8 cellular contexts compared by ENCODE assay signal in the genomic region with DNA sequence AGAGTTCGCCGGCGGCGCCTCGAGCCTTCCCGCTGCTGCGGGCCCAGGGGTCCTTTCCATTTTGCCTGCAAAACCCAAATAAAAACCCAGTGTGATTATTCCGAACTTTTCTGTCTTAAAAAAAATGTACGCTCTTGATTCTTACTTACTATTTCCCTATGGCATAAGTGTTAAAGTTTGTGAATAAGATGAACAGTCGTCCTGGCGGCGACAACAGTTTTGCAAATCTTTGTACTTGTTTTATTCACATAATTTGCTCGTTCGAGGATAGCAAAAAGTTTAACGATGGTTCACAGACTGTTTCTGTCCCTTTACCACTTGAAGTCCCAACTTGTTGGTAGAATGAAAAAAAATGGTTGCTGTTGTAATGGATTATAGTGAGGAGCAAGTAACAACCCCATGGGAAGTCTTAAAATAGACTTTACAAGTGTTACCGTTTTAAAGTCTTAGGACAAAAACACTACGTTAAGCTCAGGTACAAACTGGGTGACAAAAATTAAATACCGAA. TPM values are rescaled to one million over a fixed set of nuclear protein-coding genes. Genes with fewer than 3 reads are reported as not detected.
DNase-seq lines count a peak whose midpoint lies in the region; ATAC-seq, FAIRE-seq and TF ChIP-seq lines count a peak whose summit lies in the region.

No MANE protein-coding gene starts in this region.

- no peak for ATAC-seq in GM23338
- ATAC-seq in GM18858 (IDR thresholded peaks at IDR 0.05; ENCODE audit: unreplicated experiment): no peak
- ATAC-seq in HG03097 (IDR thresholded peaks at IDR 0.05; ENCODE audit: low FRiP score, unreplicated experiment): no peak

- H4K20me1 ChIP-seq in GM23338 (replicated peaks; ENCODE audit: insufficient read depth): no peaks in the 10 kb centered on the region; the same call in 1 of the 2 replicates

- peak overlapping the region; percentile 99 for H3K27ac Mint-ChIP-seq in GM23338
- H3K27ac Mint-ChIP-seq in activated CD4-positive, alpha-beta memory T cell treated with anti-CD3 and anti-CD28 coated beads for 36 hours: peak overlapping the region; percentile 99

- CTCF ChIA-PET in activated CD4-positive, alpha-beta memory T cell treated with anti-CD3 and anti-CD28 coated beads for 36 hours (lab: Charles Lee): no interaction called here

- peak overlapping the region; percentile 91 for H3K4me2 ChIP-seq in GM23338

- POLR2A ChIA-PET in activated CD4-positive, alpha-beta memory T cell treated with anti-CD3 and anti-CD28 coated beads for 36 hours (lab: Charles Lee): no interaction called here

- no peaks in the 10 kb centered on the region for H3K27me3 ChIP-seq in GM23338 (ENCODE audit: insufficient read depth)
- H3K27me3 ChIP-seq in right atrium auricular region: no peaks in the 10 kb centered on the region
- no peaks in the 10 kb centered on the region for H3K27me3 ChIP-seq in small intestine (ENCODE audit: control insufficient read depth in 2 of 2, insufficient read depth in 2 of 2, low read length in 2 of 2)

- H3K9me3 Mint-ChIP-seq in GM23338: no peaks in the 10 kb centered on the region
- no peaks in the 10 kb centered on the region for H3K9me3 Mint-ChIP-seq in activated CD4-positive, alpha-beta memory T cell treated with anti-CD3 and anti-CD28 coated beads for 36 hours

- no peaks in the 10 kb centered on the region for H3K9me2 ChIP-seq in GM23338 (ENCODE audit: insufficient read depth)

- FAIRE-seq in small intestine (lab: Jason Lieb, UNC): no peak

- no peaks in the 10 kb centered on the region for H3K4me1 ChIP-seq in GM23338 (ENCODE audit: insufficient read depth)
- peaks cover 0 to 25% of the 10 kb centered on the region in 2 donors for H3K4me1 ChIP-seq in right atrium auricular region
- peaks cover 0 to 4% of the 10 kb centered on the region in 2 donors for H3K4me1 ChIP-seq in small intestine (ENCODE audit: control insufficient read depth in 2 of 2, insufficient read depth in 1 of 2, low read depth in 1 of 2, low read length in 1 of 2)

- peaks cover 42% of the 10 kb centered on the region for H3K36me3 Mint-ChIP-seq in GM23338 (ENCODE audit: low read depth)
- peaks cover 24% of the 10 kb centered on the region for H3K36me3 Mint-ChIP-seq in activated CD4-positive, alpha-beta memory T cell treated with anti-CD3 and anti-CD28 coated beads for 36 hours

- H3K27me3 Mint-ChIP-seq in GM23338 (ENCODE audit: insufficient read depth, low read depth, poor library complexity): no peaks in the 10 kb centered on the region
- peaks cover 2% of the 10 kb centered on the region for H3K27me3 Mint-ChIP-seq in activated CD4-positive, alpha-beta memory T cell treated with anti-CD3 and anti-CD28 coated beads for 36 hours

- peaks cover 36% of the 10 kb centered on the region for H3K79me2 ChIP-seq in GM23338 (replicated peaks; ENCODE audit: insufficient read depth)

- no peaks in the 10 kb centered on the region for H3K9me3 ChIP-seq in right atrium auricular region
- no peaks in the 10 kb centered on the region for H3K9me3 ChIP-seq in small intestine (ENCODE audit: control insufficient read depth, low read depth)

- H3K4me3 Mint-ChIP-seq in GM23338: peak overlapping the region; percentile 95
- H3K4me3 Mint-ChIP-seq in activated CD4-positive, alpha-beta memory T cell treated with anti-CD3 and anti-CD28 coated beads for 36 hours: peak overlapping the region; percentile 98

- peaks cover 8% of the 10 kb centered on the region for H3K4me1 Mint-ChIP-seq in GM23338
- H3K4me1 Mint-ChIP-seq in activated CD4-positive, alpha-beta memory T cell treated with anti-CD3 and anti-CD28 coated beads for 36 hours (ENCODE audit: low read depth): peaks cover 36% of the 10 kb centered on the region

- H3F3A ChIP-seq in GM23338 (replicated peaks; ENCODE audit: low read depth): no peaks in the 10 kb centered on the region

- TF ChIP-seq CTCF in 22Rv1 (IDR thresholded peaks at IDR 0.05) (no peak), GM23338 (conservative IDR thresholded peaks at IDR 0.05; ENCODE audit: low read depth in 2 of 2) (no peak), right atrium auricular region (IDR thresholded peaks at IDR 0.05) (no peak)

- peak overlapping the region; percentile 83 for H3K4me3 ChIP-seq in GM23338
- H3K4me3 ChIP-seq in right atrium auricular region: peak overlapping the region; percentile 71 to 82
- peak overlapping the region; percentile 88 to 99 for H3K4me3 ChIP-seq in small intestine (ENCODE audit: low read depth in 1 of 2, low read length in 2 of 2)

- peak overlapping the region; percentile 53; the same call in 1 of the 2 replicates for H2AFZ ChIP-seq in GM23338

- DNase-seq in GM23338 (ENCODE audit: low spot score) (no peak), right atrium auricular region (ENCODE audit: low spot score) (no peak), small intestine (no peak), NCI-H2107 (lab: John Stamatoyannopoulos, UW) (no peak)
- no peak for DNase-seq in activated CD4-positive, alpha-beta memory T cell treated with anti-CD3 and anti-CD28 coated beads for 36 hours

- WGBS in small intestine, 3 donors: 1% methylated on average over 18 of the region's 18 CpGs

- H3K27ac ChIP-seq in 22Rv1 (peak overlapping the region; percentile 87), GM23338 (ENCODE audit: low read depth) (peak overlapping the region; percentile 62; the same call in 1 of the 2 replicates), right atrium auricular region (peak overlapping the region; percentile 87 to 91), small intestine (ENCODE audit: low read depth in 1 of 2, low read length in 1 of 2) (peak overlapping the region; percentile 92 to 96)

- intact Hi-C loops in activated CD4-positive, alpha-beta memory T cell treated with anti-CD3 and anti-CD28 coated beads for 36 hours (cut with micrococcal nuclease): loop anchor here (1.0 to 10.0 kb wide), 3 partner anchors 12 to 1320 kb away; a partner anchor contains a TSS

- H3K36me3 ChIP-seq in GM23338 (ENCODE audit: insufficient read depth) (peaks cover 17% of the 10 kb centered on the region), right atrium auricular region (peaks cover 22% of the 10 kb centered on the region), small intestine (ENCODE audit: control insufficient read depth in 2 of 2, insufficient read depth in 2 of 2, low read length in 2 of 2) (no peaks in the 10 kb centered on the region)

TF ChIP-seq in GM23338, 12 proteins besides CTCF, POLR2A, EP300 and RAD21 (continues in another document):
- TF ChIP-seq POLR2AphosphoS5 (IDR thresholded peaks at IDR 0.05; ENCODE audit: low read depth) (no peak), JUNB (IDR thresholded peaks at IDR 0.05; ENCODE audit: unreplicated experiment) (no peak), NANOG (IDR thresholded peaks at IDR 0.05; ENCODE audit: borderline replicate concordance) (no peak), EZH2phosphoT487 (IDR thresholded peaks at IDR 0.05; ENCODE audit: unreplicated experiment) (no peak), ZNF331 (CRISPR knock-in tag; IDR thresholded peaks at IDR 0.05; ENCODE audit: low read depth) (no peak), STAT1 (IDR thresholded peaks at IDR 0.05; ENCODE audit: unreplicated experiment) (no peak), EZH2 (IDR thresholded peaks at IDR 0.05; ENCODE audit: low read depth, unreplicated experiment) (no peak), ZNF114 (CRISPR knock-in tag; IDR thresholded peaks at IDR 0.05) (no peak)
- TF ChIP-seq, protein P1, sequence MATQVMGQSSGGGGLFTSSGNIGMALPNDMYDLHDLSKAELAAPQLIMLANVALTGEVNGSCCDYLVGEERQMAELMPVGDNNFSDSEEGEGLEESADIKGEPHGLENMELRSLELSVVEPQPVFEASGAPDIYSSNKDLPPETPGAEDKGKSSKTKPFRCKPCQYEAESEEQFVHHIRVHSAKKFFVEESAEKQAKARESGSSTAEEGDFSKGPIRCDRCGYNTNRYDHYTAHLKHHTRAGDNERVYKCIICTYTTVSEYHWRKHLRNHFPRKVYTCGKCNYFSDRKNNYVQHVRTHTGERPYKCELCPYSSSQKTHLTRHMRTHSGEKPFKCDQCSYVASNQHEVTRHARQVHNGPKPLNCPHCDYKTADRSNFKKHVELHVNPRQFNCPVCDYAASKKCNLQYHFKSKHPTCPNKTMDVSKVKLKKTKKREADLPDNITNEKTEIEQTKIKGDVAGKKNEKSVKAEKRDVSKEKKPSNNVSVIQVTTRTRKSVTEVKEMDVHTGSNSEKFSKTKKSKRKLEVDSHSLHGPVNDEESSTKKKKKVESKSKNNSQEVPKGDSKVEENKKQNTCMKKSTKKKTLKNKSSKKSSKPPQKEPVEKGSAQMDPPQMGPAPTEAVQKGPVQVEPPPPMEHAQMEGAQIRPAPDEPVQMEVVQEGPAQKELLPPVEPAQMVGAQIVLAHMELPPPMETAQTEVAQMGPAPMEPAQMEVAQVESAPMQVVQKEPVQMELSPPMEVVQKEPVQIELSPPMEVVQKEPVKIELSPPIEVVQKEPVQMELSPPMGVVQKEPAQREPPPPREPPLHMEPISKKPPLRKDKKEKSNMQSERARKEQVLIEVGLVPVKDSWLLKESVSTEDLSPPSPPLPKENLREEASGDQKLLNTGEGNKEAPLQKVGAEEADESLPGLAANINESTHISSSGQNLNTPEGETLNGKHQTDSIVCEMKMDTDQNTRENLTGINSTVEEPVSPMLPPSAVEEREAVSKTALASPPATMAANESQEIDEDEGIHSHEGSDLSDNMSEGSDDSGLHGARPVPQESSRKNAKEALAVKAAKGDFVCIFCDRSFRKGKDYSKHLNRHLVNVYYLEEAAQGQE (IDR thresholded peaks at IDR 0.05; ENCODE audit: unreplicated experiment): no peak

RNA-seq across cellular contexts. Expression of a gene that starts 0.5 kb away (rescaled TPM):
- 70.1 and 95.4 TPM in 2 replicates for total RNA-seq in GM23338 (2014; rRNA removed; shearing (Covaris generic))
- polyA plus RNA-seq in GM23338 (2016; fragmentation: Nextera tagmentation; extraction: Ambion mirVana): 100 and 121 TPM in 2 replicates
- total RNA-seq in activated CD4-positive, alpha-beta memory T cell treated with anti-CD3 and anti-CD28 coated beads for 36 hours: 10 to 100 TPM; 39.1 TPM
- total RNA-seq in right atrium auricular region: 10 to 100 TPM; 13.4 to 17.3 TPM
- 10 to 100 TPM; 15.9 to 45.2 (median 23.8) TPM for polyA plus RNA-seq in small intestine

RNA-seq across cellular contexts. Expression of a gene that starts 40.1 kb away (rescaled TPM):
- total RNA-seq in GM23338 (2014; rRNA removed; shearing (Covaris generic)): 1.6 TPM in 1 of 2 replicates, not detected in the other
- 0.61 and 2.1 TPM in 2 replicates for polyA plus RNA-seq in GM23338 (2016; fragmentation: Nextera tagmentation; extraction: Ambion mirVana)
- total RNA-seq in activated CD4-positive, alpha-beta memory T cell treated with anti-CD3 and anti-CD28 coated beads for 36 hours: not detected
- 1 to 10 TPM in 1 of 2 donors, under 1 TPM in 1; 0.79 to 1.1 TPM for total RNA-seq in right atrium auricular region
- under 1 TPM in 1 of 3 donors, not detected in 2; 0.12 TPM for polyA plus RNA-seq in small intestine
